ENCODE assay signal across 33 cellular contexts in genomic region chr20:57023997-57024396, GRCh38.
"Had no signal": no experiment of that assay in that cellular context is flagged by ENCODE, and none has a peak within 500 bp of the region (broad histone marks: within the 10 kb centered on the region; RNA-seq: fewer than 3 reads in every experiment).

No MANE protein-coding gene starts in this region.

- ATAC-seq: naive thymus-derived CD8-positive, alpha-beta T cell; natural killer cell treated with Interleukin-12 subunit alpha and Interleukin-12 subunit beta and Interleukin-15 and Interleukin-18, amount 100 ng/mL, for 72 hours; psoas muscle; right cardiac atrium; sciatic nerve; stimulated activated memory B cell treated with anti-CD40 and anti-IgM and Interleukin-4, amounts not matched to agents 10 μg/mL and 1 μg/mL and 100 μg/mL, for 72 hours; stimulated activated naive CD8-positive, alpha-beta T cell treated with anti-CD3 and anti-CD28 coated beads, Interleukin-15, amount 100 ng/mL, for 72 hours; stimulated activated naive CD8-positive, alpha-beta T cell treated with anti-CD3 and anti-CD28 coated beads, Interleukin-15, Interleukin-2, amounts not matched to agents 100 U/mL and 50 U/mL, for 24 hours; upper lobe of right lung had no signal

- H3K9me3 ChIP-seq: ovary, psoas muscle, suprapubic skin, thoracic aorta, thyroid gland, upper lobe of right lung, uterus had no signal

- H3K27ac Mint-ChIP-seq: naive B cell; naive thymus-derived CD8-positive, alpha-beta T cell; natural killer cell treated with Interleukin-12 subunit alpha and Interleukin-12 subunit beta and Interleukin-15 and Interleukin-18, amount 100 ng/mL, for 72 hours; nephron progenitor cell; progenitor cell of endocrine pancreas; stimulated activated memory B cell treated with anti-CD40 and anti-IgM and Interleukin-4, amounts not matched to agents 10 μg/mL and 1 μg/mL and 100 μg/mL, for 72 hours; stimulated activated naive CD8-positive, alpha-beta T cell treated with anti-CD3 and anti-CD28 coated beads, Interleukin-15, amount 100 ng/mL, for 72 hours; type B pancreatic cell had no signal

- H3K4me3 ChIP-seq: ovary, psoas muscle, skin epidermis, smooth muscle cell, spleen, suprapubic skin, thoracic aorta, thyroid gland, tibial nerve, upper lobe of right lung, uterus had no signal

- H3K4me1 ChIP-seq: parathyroid adenoma, psoas muscle, spleen, tibial nerve, upper lobe of right lung, uterus had no signal

- H3K4me3 Mint-ChIP-seq: naive B cell; naive thymus-derived CD8-positive, alpha-beta T cell; natural killer cell treated with Interleukin-12 subunit alpha and Interleukin-12 subunit beta and Interleukin-15 and Interleukin-18, amount 100 ng/mL, for 72 hours; nephron progenitor cell; neural crest cell; stimulated activated memory B cell treated with anti-CD40 and anti-IgM and Interleukin-4, amounts not matched to agents 10 μg/mL and 1 μg/mL and 100 μg/mL, for 72 hours; stimulated activated naive CD8-positive, alpha-beta T cell treated with anti-CD3 and anti-CD28 coated beads, Interleukin-15, amount 100 ng/mL, for 72 hours; type B pancreatic cell had no signal

- DNase-seq: naive B cell; naive thymus-derived CD8-positive, alpha-beta T cell; nephron progenitor cell; occipital lobe; ovary; posterior cingulate gyrus; psoas muscle; right cardiac atrium; spleen; stimulated activated CD4-positive, alpha-beta T cell treated with anti-CD3 and anti-CD28 coated beads, Interleukin-12 subunit alpha, Interleukin-12 subunit beta, amount 100 ng/mL, for 4 hours; stimulated activated CD4-positive, alpha-beta T cell treated with anti-CD3 and anti-CD28 coated beads, Interleukin-1b, Interleukin-23, amount 100 ng/mL, for 48 hours; stimulated activated CD4-positive, alpha-beta T cell treated with anti-CD3 and anti-CD28 coated beads, Interleukin-4, amount 100 ng/mL, for 1 hour; stimulated activated CD4-positive, alpha-beta T cell treated with anti-CD3 and anti-CD28 coated beads, Interleukin-4, amount 100 ng/mL, for 4 hours; stimulated activated CD8-positive, alpha-beta memory T cell treated with anti-CD3 and anti-CD28 coated beads, Interleukin-4, amount 100 ng/mL, for 48 hours; stimulated activated naive CD4-positive, alpha-beta T cell; stimulated activated naive CD8-positive, alpha-beta T cell treated with anti-CD3 and anti-CD28 coated beads, Interleukin-15, amount 100 ng/mL, for 72 hours; stimulated activated naive CD8-positive, alpha-beta T cell treated with anti-CD3 and anti-CD28 coated beads, Interleukin-15, Interleukin-2, amounts not matched to agents 100 U/mL and 50 U/mL, for 24 hours; substantia nigra; thyroid gland; upper lobe of right lung; uterus had no signal

- H3K36me3 Mint-ChIP-seq: naive B cell; naive thymus-derived CD8-positive, alpha-beta T cell; natural killer cell treated with Interleukin-12 subunit alpha and Interleukin-12 subunit beta and Interleukin-15 and Interleukin-18, amount 100 ng/mL, for 72 hours; stimulated activated memory B cell treated with anti-CD40 and anti-IgM and Interleukin-4, amounts not matched to agents 10 μg/mL and 1 μg/mL and 100 μg/mL, for 72 hours; type B pancreatic cell had no signal

- H3K9me3 Mint-ChIP-seq: natural killer cell treated with Interleukin-12 subunit alpha and Interleukin-12 subunit beta and Interleukin-15 and Interleukin-18, amount 100 ng/mL, for 72 hours; neural crest cell; stimulated activated naive CD8-positive, alpha-beta T cell treated with anti-CD3 and anti-CD28 coated beads, Interleukin-15, amount 100 ng/mL, for 72 hours had no signal

- H3K4me1 Mint-ChIP-seq: naive B cell; naive thymus-derived CD8-positive, alpha-beta T cell; stimulated activated memory B cell treated with anti-CD40 and anti-IgM and Interleukin-4, amounts not matched to agents 10 μg/mL and 1 μg/mL and 100 μg/mL, for 72 hours; stimulated activated naive CD8-positive, alpha-beta T cell treated with anti-CD3 and anti-CD28 coated beads, Interleukin-15, amount 100 ng/mL, for 72 hours had no signal

- H3K9ac ChIP-seq: parathyroid adenoma had no signal

- H2AFZ ChIP-seq: parathyroid adenoma had no signal

- H3K36me3 ChIP-seq: ovary, spleen, suprapubic skin, thoracic aorta, thyroid gland, tibial nerve, upper lobe of right lung, uterus had no signal

- H3K4me2 ChIP-seq: smooth muscle cell had no signal

- H3K27ac ChIP-seq: ovary, parathyroid adenoma, psoas muscle, skin epidermis, spleen, suprapubic skin, thoracic aorta, tibial nerve, upper lobe of right lung, uterus had no signal

- H3K79me2 ChIP-seq: parathyroid adenoma had no signal

- H3K27me3 ChIP-seq: ovary, thyroid gland, uterus had no signal
